Comparison of ENCODE assay signal across 19 cellular contexts in the genomic region with DNA sequence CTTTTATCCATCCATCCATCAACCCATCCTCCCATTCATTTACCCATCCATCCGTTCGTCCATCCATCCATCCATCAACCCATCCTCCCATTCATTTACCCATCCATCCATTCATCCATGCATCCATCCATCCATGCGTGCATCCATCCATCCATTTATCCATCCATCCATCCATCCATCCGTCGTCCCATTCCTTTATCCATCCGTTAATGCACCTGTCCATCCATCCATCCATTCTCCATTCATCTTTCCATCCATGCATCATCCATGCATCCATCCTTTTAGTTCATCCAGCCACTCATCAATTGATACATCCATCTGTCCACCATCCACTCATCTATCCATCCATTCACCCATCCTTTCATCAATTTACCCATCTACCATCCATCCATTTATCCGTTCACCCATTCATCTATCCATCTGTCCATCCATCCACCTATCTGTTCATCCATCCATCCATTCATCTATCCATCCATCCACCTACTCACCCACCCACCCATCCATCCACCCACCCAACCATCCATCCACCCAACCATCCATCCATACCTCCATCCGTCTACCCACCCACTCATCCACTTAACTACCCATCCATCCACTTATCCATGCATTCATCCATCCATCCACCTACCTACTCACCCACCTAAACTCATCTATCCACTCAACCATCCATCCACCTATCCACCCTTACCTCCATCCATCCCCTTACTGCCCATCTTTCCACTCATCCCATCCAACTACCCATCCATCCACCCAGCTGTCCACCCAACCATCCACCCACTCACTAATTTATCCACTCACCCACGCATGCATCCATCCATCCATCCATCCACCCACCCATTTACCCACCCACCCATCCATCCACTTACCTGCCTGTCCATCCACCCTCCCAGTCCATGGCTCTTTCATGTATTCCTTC. TPM values are rescaled to one million over a fixed set of nuclear protein-coding genes. Genes with fewer than 3 reads are reported as not detected.
DNase-seq lines count a peak whose midpoint lies in the region; ATAC-seq, FAIRE-seq and TF ChIP-seq lines count a peak whose summit lies in the region.
"Had no signal": no experiment of that assay in that cellular context is flagged by ENCODE, and none has a peak within 500 bp of the region (broad histone marks: within the 10 kb centered on the region; RNA-seq: fewer than 3 reads in every experiment).

No MANE protein-coding gene starts in this region.

- peaks cover 98% of the 10 kb centered on the region for H3K4me1 Mint-ChIP-seq in activated naive CD4-positive, alpha-beta T cell treated with anti-CD3 and anti-CD28 coated beads, Interleukin-2, amount 50 U/mL, for 24 hours
- peaks cover 95% of the 10 kb centered on the region for H3K4me1 Mint-ChIP-seq in central memory CD8-positive, alpha-beta T cell

- peaks cover 9% of the 10 kb centered on the region for H3K79me1 ChIP-seq in neuronal stem cell (ENCODE audit: low read depth, low read length)

- no peak overlapping the region for H3K4ac ChIP-seq in neuronal stem cell (ENCODE audit: low read length)

- no peak overlapping the region for H2BK120ac ChIP-seq in neuronal stem cell (ENCODE audit: low read depth, low read length)

- H3K9me3 ChIP-seq in sigmoid colon = no peaks in the 10 kb centered on the region
- peaks cover 0 to 1% of the 10 kb centered on the region in 2 donors for H3K9me3 ChIP-seq in neuronal stem cell (replicated peaks in 1 of 2; ENCODE audit: control insufficient read depth in 2 of 2, insufficient read depth in 1 of 2, low read depth in 1 of 2, low read length in 2 of 2)
- no peaks in the 10 kb centered on the region for H3K9me3 ChIP-seq in body of pancreas
- H3K9me3 ChIP-seq: lower lobe of right lung had no signal

- H2AFZ ChIP-seq in neuronal stem cell (ENCODE audit: low read length) = no peak overlapping the region

- no peak overlapping the region for H4K91ac ChIP-seq in neuronal stem cell (ENCODE audit: low read depth, low read length, poor library complexity)

- H2AK5ac ChIP-seq in neuronal stem cell (ENCODE audit: low read depth, low read length) = no peak overlapping the region

- no peak overlapping the region for H3K23ac ChIP-seq in neuronal stem cell (ENCODE audit: low read depth, low read length, poor library complexity)

- no peak for TF ChIP-seq EP300 in sigmoid colon (IDR thresholded peaks at IDR 0.05)

- H3K36me3 Mint-ChIP-seq in activated naive CD4-positive, alpha-beta T cell treated with anti-CD3 and anti-CD28 coated beads, Interleukin-2, amount 50 U/mL, for 24 hours = peaks cover 36% of the 10 kb centered on the region
- H3K36me3 Mint-ChIP-seq in activated naive CD4-positive, alpha-beta T cell treated with anti-CD3 and anti-CD28 coated beads, Interleukin-2, amount 50 U/mL, for 72 hours = peaks cover 18 to 85% of the 10 kb centered on the region in 2 donors
- peaks cover 61% of the 10 kb centered on the region for H3K36me3 Mint-ChIP-seq in central memory CD8-positive, alpha-beta T cell (ENCODE audit: insufficient read depth)

- intact Hi-C loops in sigmoid colon (cut with DNase I) = loop anchor here (5.0 kb wide), 1 partner anchor 67 kb away; no protein-coding TSS in a partner anchor
- intact Hi-C loops in body of pancreas (cut with DNase I) = no loop called here

- no peak overlapping the region for H3K18ac ChIP-seq in neuronal stem cell (ENCODE audit: low read length)

- H2BK12ac ChIP-seq in neuronal stem cell (ENCODE audit: low read length) = no peak overlapping the region

- no peaks in the 10 kb centered on the region for H3K27me3 Mint-ChIP-seq in activated naive CD4-positive, alpha-beta T cell treated with anti-CD3 and anti-CD28 coated beads, Interleukin-2, amount 50 U/mL, for 24 hours
- H3K27me3 Mint-ChIP-seq in central memory CD8-positive, alpha-beta T cell = no peaks in the 10 kb centered on the region
- H3K27me3 Mint-ChIP-seq: T-cell had no signal

- peak overlapping the region; percentile 76 for H3K27ac Mint-ChIP-seq in activated naive CD4-positive, alpha-beta T cell treated with anti-CD3 and anti-CD28 coated beads, Interleukin-2, amount 50 U/mL, for 24 hours
- H3K27ac Mint-ChIP-seq in activated naive CD4-positive, alpha-beta T cell treated with anti-CD3 and anti-CD28 coated beads, Interleukin-2, amount 50 U/mL, for 72 hours = peak overlapping the region in 1 of 2 donors; percentile 66
- H3K27ac Mint-ChIP-seq in central memory CD8-positive, alpha-beta T cell (ENCODE audit: low read depth) = peak overlapping the region; percentile 90

- no peaks in the 10 kb centered on the region for H3K27me3 ChIP-seq in sigmoid colon
- no peaks in the 10 kb centered on the region for H3K27me3 ChIP-seq in neuronal stem cell (ENCODE audit: control insufficient read depth in 3 of 3, insufficient read depth in 3 of 3, low read depth in 1 of 3, low read length in 3 of 3)
- no peaks in the 10 kb centered on the region for H3K27me3 ChIP-seq in body of pancreas

- TF ChIP-seq CTCF in sigmoid colon (IDR thresholded peaks at IDR 0.05) = no peak
- no peak for TF ChIP-seq CTCF in body of pancreas (IDR thresholded peaks at IDR 0.05)

- peaks cover 0 to 9% (median 0%) of the 10 kb centered on the region in 4 donors for H3K36me3 ChIP-seq in sigmoid colon
- peaks cover 5 to 24% of the 10 kb centered on the region in 2 donors for H3K36me3 ChIP-seq in neuronal stem cell (replicated peaks in 1 of 2; ENCODE audit: control insufficient read depth in 2 of 2, insufficient read depth in 2 of 2, low read length in 2 of 2)
- no peaks in the 10 kb centered on the region for H3K36me3 ChIP-seq in body of pancreas (replicated peaks in 1 of 2; ENCODE audit: insufficient read depth in 1 of 2, low read depth in 2 of 2)
- H3K36me3 ChIP-seq: lower lobe of right lung had no signal

- no peak overlapping the region for H3K9ac ChIP-seq in neuronal stem cell (ENCODE audit: low read depth, low read length, poor library complexity)

- H2BK5ac ChIP-seq in neuronal stem cell (ENCODE audit: low read length) = no peak overlapping the region

- H3K4me1 ChIP-seq in sigmoid colon (peaks cover 0 to 100% (median 94%) of the 10 kb centered on the region in 4 donors), neuronal stem cell (ENCODE audit: control insufficient read depth in 2 of 2, insufficient read depth in 1 of 2, low read depth in 1 of 2, low read length in 2 of 2) (peaks cover 7 to 21% of the 10 kb centered on the region in 2 donors), body of pancreas (peaks cover 52% of the 10 kb centered on the region)

- H3K14ac ChIP-seq in neuronal stem cell (ENCODE audit: low read length) = no peak overlapping the region

- no peak overlapping the region for H2BK15ac ChIP-seq in neuronal stem cell (ENCODE audit: low read length)

- WGBS in sigmoid colon, 2 donors = 97 to 98% methylated on average over 9 of the region's 9 CpGs
- WGBS in neuronal stem cell (ENCODE audit: extremely low coverage in 2 of 2, insufficient read length in 2 of 2, insufficient replicate concordance in 1 of 2), 2 donors = 99 to 100% methylated on average over 2 to 7 of the region's 9 CpGs
- 97 to 99% methylated on average over 9 of the region's 9 CpGs for WGBS in body of pancreas, 2 donors

- H3K27ac ChIP-seq in sigmoid colon = peak overlapping the region in 3 of 4 donors; percentile 44 to 97 (median 62)
- H3K27ac ChIP-seq in neuronal stem cell (replicated peaks; ENCODE audit: low read length) = no peak overlapping the region
- no peak overlapping the region for H3K27ac ChIP-seq in body of pancreas
- H3K27ac ChIP-seq: lower lobe of right lung had no signal

- no peak overlapping the region for H3K4me2 ChIP-seq in neuronal stem cell (ENCODE audit: insufficient read depth, low read length, poor library complexity, severe bottlenecking)

- TF ChIP-seq POLR2A in sigmoid colon (IDR thresholded peaks at IDR 0.05) (no peak), body of pancreas (IDR thresholded peaks at IDR 0.05) (no peak)

- H4K8ac ChIP-seq in neuronal stem cell (ENCODE audit: low read depth, low read length) = no peak overlapping the region

- H3K9me3 Mint-ChIP-seq in activated naive CD4-positive, alpha-beta T cell treated with anti-CD3 and anti-CD28 coated beads, Interleukin-2, amount 50 U/mL, for 24 hours = peaks cover 8% of the 10 kb centered on the region
- H3K9me3 Mint-ChIP-seq in activated naive CD4-positive, alpha-beta T cell treated with anti-CD3 and anti-CD28 coated beads, Interleukin-2, amount 50 U/mL, for 72 hours = peaks cover 13% of the 10 kb centered on the region in 2 donors
- no peaks in the 10 kb centered on the region for H3K9me3 Mint-ChIP-seq in central memory CD8-positive, alpha-beta T cell

- FAIRE-seq in HTR-8/SVneo (lab: Jason Lieb, UNC) = peak; percentile 66
- FAIRE-seq: endometrium had no signal

- no peak for DNase-seq in activated naive CD4-positive, alpha-beta T cell treated with anti-CD3 and anti-CD28 coated beads, Interleukin-2, amount 50 U/mL, for 72 hours (ENCODE audit: low spot score in 2 of 2)
- no peak for DNase-seq in HTR-8/SVneo (ENCODE audit: insufficient read length, low spot score)
- DNase-seq in central memory CD8-positive, alpha-beta T cell (ENCODE audit: low spot score in 2 of 2) = no peak
- no peak for DNase-seq in sigmoid colon
- DNase-seq in neuronal stem cell (ENCODE audit: low spot score) = no peak
- no peak for DNase-seq in LoVo (ENCODE audit: low spot score)
- DNase-seq in body of pancreas = no peak
- DNase-seq: activated CD8-positive, alpha-beta memory T cell treated with anti-CD3 and anti-CD28 coated beads, Interleukin-2, amount 50 U/mL, for 48 hours; HCEC 1CT; lower lobe of right lung; NCI-H1694; NCI-H446; substantia nigra; T-cell had no signal

- no peak overlapping the region for H3K4me3 ChIP-seq in sigmoid colon
- H3K4me3 ChIP-seq in neuronal stem cell (ENCODE audit: low read length in 2 of 2) = no peak overlapping the region
- no peak overlapping the region for H3K4me3 ChIP-seq in body of pancreas
- H3K4me3 ChIP-seq: lower lobe of right lung had no signal

- H3K4me3 Mint-ChIP-seq in activated naive CD4-positive, alpha-beta T cell treated with anti-CD3 and anti-CD28 coated beads, Interleukin-2, amount 50 U/mL, for 24 hours = peak overlapping the region; percentile 26
- H3K4me3 Mint-ChIP-seq in central memory CD8-positive, alpha-beta T cell = peak overlapping the region; percentile 97

- no peak for ATAC-seq in activated naive CD4-positive, alpha-beta T cell treated with anti-CD3 and anti-CD28 coated beads, Interleukin-2, amount 50 U/mL, for 72 hours
- ATAC-seq in central memory CD8-positive, alpha-beta T cell (replicated peaks; ENCODE audit: extremely low read depth, poor library complexity, severe bottlenecking) = no peak
- ATAC-seq in body of pancreas = no peak
- ATAC-seq: lower lobe of right lung, T-cell had no signal

RNA-seq across cellular contexts. Expression of gene CD99, which starts 9.6 kb away (rescaled TPM):
- total RNA-seq in activated naive CD4-positive, alpha-beta T cell treated with anti-CD3 and anti-CD28 coated beads, Interleukin-2, amount 50 U/mL, for 72 hours = 100 to 1,000 TPM in 1 of 2 donors, 10 to 100 TPM in 1; 64.1 to 158 TPM
- total RNA-seq in sigmoid colon (100 to 1,000 TPM; 197 to 552 (median 326) TPM), body of pancreas (100 to 1,000 TPM; 126 to 183 TPM)
- 100 to 1,000 TPM in 2 of 3 donors, 10 to 100 TPM in 1; 77.2 to 285 (median 109) TPM for polyA plus RNA-seq in sigmoid colon
- 460 TPM for polyA plus RNA-seq in neuronal stem cell (2013, experiment 1 of 2)
- 454 TPM for polyA plus RNA-seq in neuronal stem cell (2013, experiment 2 of 2)

RNA-seq across cellular contexts. Expression of gene XG, which starts 51.2 kb away (rescaled TPM):
- under 1 TPM in 1 of 2 donors, not detected in 1; 0.51 TPM for total RNA-seq in activated naive CD4-positive, alpha-beta T cell treated with anti-CD3 and anti-CD28 coated beads, Interleukin-2, amount 50 U/mL, for 72 hours
- total RNA-seq in sigmoid colon (1 to 10 TPM in 1 of 4 donors, not detected in 3; 1.1 TPM), body of pancreas (under 1 TPM in 1 of 2 donors, not detected in 1; 0.26 TPM)
- polyA plus RNA-seq in sigmoid colon = under 1 TPM in 1 of 3 donors, not detected in 2; 0.03 TPM
- polyA plus RNA-seq in neuronal stem cell (2013, experiment 1 of 2) = not detected
- 0.03 TPM for polyA plus RNA-seq in neuronal stem cell (2013, experiment 2 of 2)
- total RNA-seq: cerebellum, HT1080, MCF 10A had no signal

Comparison
In these comparisons a context has a peak if more than half of its experiments do, and no peak if none do; other contexts are left out.
1. H3K27ac ChIP-seq: peak in sigmoid colon (3 of 4); none in neuronal stem cell (single experiment) and body of pancreas (0 of 4).